28 cellular contexts compared by ENCODE assay signal in genomic region chr12:27517961-27518668, GRCh38.
"Had no signal": no experiment of that assay in that cellular context is flagged by ENCODE, and none has a peak within 500 bp of the region (broad histone marks: within the 10 kb centered on the region; RNA-seq: fewer than 3 reads in every experiment).

No MANE protein-coding gene starts in this region.

- H3K27ac Mint-ChIP-seq: activated B cell treated with CpG ODN at 0.5 μM for 24 hours; activated naive CD4-positive, alpha-beta T cell treated with anti-CD3 and anti-CD28 coated beads for 36 hours; activated naive CD8-positive, alpha-beta T cell treated with anti-CD3 and anti-CD28 coated beads, Interleukin-2, amount 10 ng/mL, durations not matched to agents 7 days and 5 days; activated T-cell treated with anti-CD3 and anti-CD28 coated beads, Interleukin-2, amount 50 U/mL, for 72 hours; effector memory CD8-positive, alpha-beta T cell; immature natural killer cell; stimulated activated memory B cell treated with anti-CD40 and anti-IgM and Interleukin-4, amounts not matched to agents 10 μg/mL and 1 μg/mL and 100 μg/mL, for 72 hours had no signal

- H3K4me1 Mint-ChIP-seq: stimulated activated memory B cell treated with anti-CD40 and anti-IgM and Interleukin-4, amounts not matched to agents 10 μg/mL and 1 μg/mL and 100 μg/mL, for 72 hours had no signal

- FAIRE-seq: endothelial cell of umbilical vein, small intestine had no signal

- H3K27me3 ChIP-seq: breast epithelium, colonic mucosa, dorsolateral prefrontal cortex, stomach, suprapubic skin, tibial nerve, uterus had no signal

- H3K4me3 ChIP-seq: breast epithelium, colonic mucosa, dorsolateral prefrontal cortex, mucosa of descending colon, stomach, suprapubic skin, tibial nerve, uterus had no signal

- H3K9me3 ChIP-seq: breast epithelium, colonic mucosa, mucosa of descending colon, stomach, suprapubic skin, tibial nerve, uterus had no signal

- H3K4me1 ChIP-seq: breast epithelium, uterus had no signal

- ATAC-seq: activated T-cell treated with anti-CD3 and anti-CD28 coated beads, Interleukin-2, amount 50 U/mL, for 72 hours; effector memory CD8-positive, alpha-beta T cell; esophagus mucosa; left ventricle myocardium superior; mucosa of descending colon; sciatic nerve; stimulated activated memory B cell treated with anti-CD40 and anti-IgM and Interleukin-4, amounts not matched to agents 10 μg/mL and 1 μg/mL and 100 μg/mL, for 72 hours had no signal

- H3K36me3 Mint-ChIP-seq: stimulated activated memory B cell treated with anti-CD40 and anti-IgM and Interleukin-4, amounts not matched to agents 10 μg/mL and 1 μg/mL and 100 μg/mL, for 72 hours had no signal

- H3K27ac ChIP-seq: breast epithelium, colonic mucosa, dorsolateral prefrontal cortex, stomach, suprapubic skin, tibial nerve, uterus had no signal

- H3K9me3 Mint-ChIP-seq: activated B cell treated with CpG ODN at 0.5 μM for 24 hours; activated naive CD4-positive, alpha-beta T cell treated with anti-CD3 and anti-CD28 coated beads for 36 hours; activated naive CD8-positive, alpha-beta T cell treated with anti-CD3 and anti-CD28 coated beads, Interleukin-2, amount 10 ng/mL, durations not matched to agents 7 days and 5 days; activated T-cell treated with anti-CD3 and anti-CD28 coated beads, Interleukin-2, amount 50 U/mL, for 72 hours; effector memory CD8-positive, alpha-beta T cell; stimulated activated memory B cell treated with anti-CD40 and anti-IgM and Interleukin-4, amounts not matched to agents 10 μg/mL and 1 μg/mL and 100 μg/mL, for 72 hours had no signal

- H3K4me3 Mint-ChIP-seq: activated B cell treated with CpG ODN at 0.5 μM for 24 hours; activated naive CD4-positive, alpha-beta T cell treated with anti-CD3 and anti-CD28 coated beads for 36 hours; activated naive CD8-positive, alpha-beta T cell treated with anti-CD3 and anti-CD28 coated beads, Interleukin-2, amount 10 ng/mL, durations not matched to agents 7 days and 5 days; activated T-cell treated with anti-CD3 and anti-CD28 coated beads, Interleukin-2, amount 50 U/mL, for 72 hours; effector memory CD8-positive, alpha-beta T cell; immature natural killer cell; stimulated activated memory B cell treated with anti-CD40 and anti-IgM and Interleukin-4, amounts not matched to agents 10 μg/mL and 1 μg/mL and 100 μg/mL, for 72 hours had no signal

- DNase-seq: activated B cell treated with CpG ODN at 0.5 μM for 24 hours; activated CD4-positive, alpha-beta T cell treated with anti-CD3 and anti-CD28 coated beads for 4 hours; activated CD4-positive, alpha-beta T cell treated with anti-CD3 and anti-CD28 coated beads, Interleukin-2, amount 50 U/mL, for 48 hours; activated effector memory CD4-positive, alpha-beta T cell treated with Interleukin-2 at 50 U/mL for 16 hours; activated naive CD4-positive, alpha-beta T cell treated with anti-CD3 and anti-CD28 coated beads for 36 hours; activated naive CD8-positive, alpha-beta T cell treated with anti-CD3 and anti-CD28 coated beads, Interleukin-2, amount 10 ng/mL, durations not matched to agents 7 days and 5 days; activated T-cell treated with anti-CD3 and anti-CD28 coated beads, Interleukin-2, amount 50 U/mL, for 72 hours; amniotic stem cell; colonic mucosa; dorsolateral prefrontal cortex; effector memory CD8-positive, alpha-beta T cell; foreskin melanocyte; immature natural killer cell; left ventricle myocardium superior; mucosa of descending colon; occipital lobe; small intestine; stimulated activated CD4-positive, alpha-beta T cell treated with anti-CD3 and anti-CD28 coated beads, Interleukin-15, amount 100 ng/mL, for 24 hours; stomach; T-helper 9 cell; uterus had no signal

- H3K36me3 ChIP-seq: breast epithelium, colonic mucosa, stomach, suprapubic skin, tibial nerve, uterus had no signal
